ENCODE assay signal across 8 cellular contexts in the genomic region with DNA sequence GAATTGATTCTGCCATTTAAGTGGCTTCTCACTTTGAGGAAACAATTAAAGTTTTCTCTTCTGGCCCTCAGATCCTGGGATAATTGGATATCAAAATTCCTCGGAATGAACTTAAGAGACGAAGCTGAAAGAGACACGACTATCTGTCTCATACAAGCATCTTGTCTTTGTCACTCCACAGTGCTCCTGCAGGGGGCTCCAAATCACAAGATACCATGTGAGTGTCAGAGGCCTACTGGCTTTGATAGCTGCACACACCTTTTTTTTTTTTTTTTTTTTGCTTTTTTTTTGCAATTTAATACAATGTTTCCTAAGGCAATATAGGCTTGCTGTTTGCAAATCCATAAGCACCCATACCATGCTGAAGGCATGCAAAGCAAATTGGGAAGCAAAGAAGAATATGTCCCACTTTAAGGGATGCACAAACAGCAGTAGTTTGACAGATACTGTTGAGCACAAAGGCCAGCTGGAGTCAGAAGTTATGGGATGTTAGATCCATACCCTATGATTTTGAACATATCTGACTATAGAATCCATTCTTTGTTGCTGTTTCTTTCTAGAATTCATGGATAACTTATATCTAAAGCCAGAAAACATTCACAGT.
DNase-seq lines count a peak whose midpoint lies in the region; ATAC-seq and TF ChIP-seq lines count a peak whose summit lies in the region.

No MANE protein-coding gene starts in this region.

- ATAC-seq in GM23338: peak; percentile 75
- ATAC-seq in stimulated activated naive CD8-positive, alpha-beta T cell treated with anti-CD3 and anti-CD28 coated beads, Interleukin-15, Interleukin-2, amounts not matched to agents 100 U/mL and 50 U/mL, for 24 hours: no peak

- H4K20me1 ChIP-seq in GM23338 (replicated peaks; ENCODE audit: insufficient read depth): no peaks in the 10 kb centered on the region; the same call in 1 of the 2 replicates
- no peaks in the 10 kb centered on the region for H4K20me1 ChIP-seq in KMS-11 (ENCODE audit: insufficient read depth)

- H3K4me3 ChIP-seq in GM23338 (no peak overlapping the region), KMS-11 (IDR thresholded peaks at IDR 0.05; ENCODE audit: insufficient read depth, low read depth, low read length) (no peak overlapping the region), WI38 (ENCODE audit: low read depth, low read length) (no peak overlapping the region), iPS DF 6.9 (ENCODE audit: low read length) (no peak overlapping the region)

- H3K27ac ChIP-seq in GM23338 (ENCODE audit: low read depth): no peak overlapping the region
- H3K27ac ChIP-seq in KMS-11: no peak overlapping the region
- no peak overlapping the region for H3K27ac ChIP-seq in iPS DF 6.9 (ENCODE audit: low read length)

- H3K9me3 Mint-ChIP-seq in activated T-cell treated with anti-CD3 and anti-CD28 coated beads, Interleukin-2, amount 50 U/mL, for 24 hours: no peaks in the 10 kb centered on the region
- H3K9me3 Mint-ChIP-seq in GM23338: peaks cover 64% of the 10 kb centered on the region

- no peaks in the 10 kb centered on the region for H3K36me3 Mint-ChIP-seq in activated T-cell treated with anti-CD3 and anti-CD28 coated beads, Interleukin-2, amount 50 U/mL, for 24 hours (ENCODE audit: low read depth)
- H3K36me3 Mint-ChIP-seq in GM23338 (ENCODE audit: low read depth): peaks cover 2% of the 10 kb centered on the region; the same call in 1 of the 3 replicates

- H3K27ac Mint-ChIP-seq in activated T-cell treated with anti-CD3 and anti-CD28 coated beads, Interleukin-2, amount 50 U/mL, for 24 hours: no peak overlapping the region
- H3K27ac Mint-ChIP-seq in GM23338: no peak overlapping the region

- no peaks in the 10 kb centered on the region for H3F3A ChIP-seq in GM23338 (replicated peaks; ENCODE audit: low read depth)

- H3K27me3 Mint-ChIP-seq in activated T-cell treated with anti-CD3 and anti-CD28 coated beads, Interleukin-2, amount 50 U/mL, for 24 hours: no peaks in the 10 kb centered on the region
- peaks cover 3% of the 10 kb centered on the region for H3K27me3 Mint-ChIP-seq in GM23338 (ENCODE audit: insufficient read depth, low read depth, poor library complexity)

- H3K4me1 Mint-ChIP-seq in activated T-cell treated with anti-CD3 and anti-CD28 coated beads, Interleukin-2, amount 50 U/mL, for 24 hours (ENCODE audit: low read depth): no peaks in the 10 kb centered on the region
- H3K4me1 Mint-ChIP-seq in GM23338: no peaks in the 10 kb centered on the region

- peak; percentile 32 for DNase-seq in activated T-cell treated with anti-CD3 and anti-CD28 coated beads, Interleukin-2, amount 50 U/mL, for 24 hours
- no peak for DNase-seq in activated T-cell treated with anti-CD3 and anti-CD28 coated beads, Interleukin-2, amount 50 U/mL, for 1 hour
- DNase-seq in GM23338 (ENCODE audit: low spot score): peak; percentile 80
- peak; percentile 37 for DNase-seq in iPS DF 6.9 (ENCODE audit: low read depth, low spot score)
- DNase-seq in stimulated activated naive CD8-positive, alpha-beta T cell treated with anti-CD3 and anti-CD28 coated beads, Interleukin-15, Interleukin-2, amounts not matched to agents 100 U/mL and 50 U/mL, for 24 hours: peak; percentile 51
- no peak for DNase-seq in AG08395 (ENCODE audit: low spot score)

- H3K4me2 ChIP-seq in GM23338: no peak overlapping the region
- H3K4me2 ChIP-seq in KMS-11: no peak overlapping the region

- H3K9ac ChIP-seq in KMS-11: no peak overlapping the region

- no CpG with 5 or more reads among the region's 3 CpGs for WGBS in iPS DF 6.9 (ENCODE audit: insufficient coverage, insufficient read length)

- H3K27me3 ChIP-seq in GM23338 (ENCODE audit: insufficient read depth) (no peaks in the 10 kb centered on the region), KMS-11 (ENCODE audit: insufficient read depth, low read depth) (no peaks in the 10 kb centered on the region), iPS DF 6.9 (ENCODE audit: control insufficient read depth, insufficient read depth, low read length) (no peaks in the 10 kb centered on the region)

- H3K36me3 ChIP-seq in GM23338 (ENCODE audit: insufficient read depth) (no peaks in the 10 kb centered on the region), KMS-11 (ENCODE audit: insufficient read depth) (no peaks in the 10 kb centered on the region), iPS DF 6.9 (ENCODE audit: control insufficient read depth, insufficient read depth, low read length) (no peaks in the 10 kb centered on the region)

- no peak overlapping the region for H2AFZ ChIP-seq in GM23338
- H2AFZ ChIP-seq in KMS-11 (ENCODE audit: low read depth): no peak overlapping the region

- no peaks in the 10 kb centered on the region for H3K4me1 ChIP-seq in GM23338 (ENCODE audit: insufficient read depth)
- H3K4me1 ChIP-seq in KMS-11 (ENCODE audit: low read depth, poor library complexity, severe bottlenecking): no peaks in the 10 kb centered on the region
- no peaks in the 10 kb centered on the region for H3K4me1 ChIP-seq in iPS DF 6.9 (ENCODE audit: control insufficient read depth, insufficient read depth, low read length)

- no peaks in the 10 kb centered on the region for H3K9me3 ChIP-seq in iPS DF 6.9 (ENCODE audit: control insufficient read depth, insufficient read depth, low read length)

- H3K9me2 ChIP-seq in GM23338 (ENCODE audit: insufficient read depth): no peaks in the 10 kb centered on the region

- H3K4me3 Mint-ChIP-seq in activated T-cell treated with anti-CD3 and anti-CD28 coated beads, Interleukin-2, amount 50 U/mL, for 24 hours: no peak overlapping the region
- H3K4me3 Mint-ChIP-seq in GM23338: no peak overlapping the region

- TF ChIP-seq CTCF in GM23338 (conservative IDR thresholded peaks at IDR 0.05; ENCODE audit: low read depth in 2 of 2) (peak; percentile 72 to 76), KMS-11 (conservative IDR thresholded peaks at IDR 0.05; ENCODE audit: low read depth, low read length) (peak; percentile 81), WI38 (IDR thresholded peaks at IDR 0.05; ENCODE audit: low read depth, low read length) (0 out of 2 replicates have a peak, but pooled peaks have one; percentile 12)

- H3K79me2 ChIP-seq in GM23338 (replicated peaks; ENCODE audit: insufficient read depth) (no peaks in the 10 kb centered on the region), KMS-11 (ENCODE audit: insufficient read depth, low read depth) (no peaks in the 10 kb centered on the region)

TF ChIP-seq in GM23338, 12 proteins besides CTCF, POLR2A, EP300 and RAD21 (continues in another document):
- TF ChIP-seq, protein P1, sequence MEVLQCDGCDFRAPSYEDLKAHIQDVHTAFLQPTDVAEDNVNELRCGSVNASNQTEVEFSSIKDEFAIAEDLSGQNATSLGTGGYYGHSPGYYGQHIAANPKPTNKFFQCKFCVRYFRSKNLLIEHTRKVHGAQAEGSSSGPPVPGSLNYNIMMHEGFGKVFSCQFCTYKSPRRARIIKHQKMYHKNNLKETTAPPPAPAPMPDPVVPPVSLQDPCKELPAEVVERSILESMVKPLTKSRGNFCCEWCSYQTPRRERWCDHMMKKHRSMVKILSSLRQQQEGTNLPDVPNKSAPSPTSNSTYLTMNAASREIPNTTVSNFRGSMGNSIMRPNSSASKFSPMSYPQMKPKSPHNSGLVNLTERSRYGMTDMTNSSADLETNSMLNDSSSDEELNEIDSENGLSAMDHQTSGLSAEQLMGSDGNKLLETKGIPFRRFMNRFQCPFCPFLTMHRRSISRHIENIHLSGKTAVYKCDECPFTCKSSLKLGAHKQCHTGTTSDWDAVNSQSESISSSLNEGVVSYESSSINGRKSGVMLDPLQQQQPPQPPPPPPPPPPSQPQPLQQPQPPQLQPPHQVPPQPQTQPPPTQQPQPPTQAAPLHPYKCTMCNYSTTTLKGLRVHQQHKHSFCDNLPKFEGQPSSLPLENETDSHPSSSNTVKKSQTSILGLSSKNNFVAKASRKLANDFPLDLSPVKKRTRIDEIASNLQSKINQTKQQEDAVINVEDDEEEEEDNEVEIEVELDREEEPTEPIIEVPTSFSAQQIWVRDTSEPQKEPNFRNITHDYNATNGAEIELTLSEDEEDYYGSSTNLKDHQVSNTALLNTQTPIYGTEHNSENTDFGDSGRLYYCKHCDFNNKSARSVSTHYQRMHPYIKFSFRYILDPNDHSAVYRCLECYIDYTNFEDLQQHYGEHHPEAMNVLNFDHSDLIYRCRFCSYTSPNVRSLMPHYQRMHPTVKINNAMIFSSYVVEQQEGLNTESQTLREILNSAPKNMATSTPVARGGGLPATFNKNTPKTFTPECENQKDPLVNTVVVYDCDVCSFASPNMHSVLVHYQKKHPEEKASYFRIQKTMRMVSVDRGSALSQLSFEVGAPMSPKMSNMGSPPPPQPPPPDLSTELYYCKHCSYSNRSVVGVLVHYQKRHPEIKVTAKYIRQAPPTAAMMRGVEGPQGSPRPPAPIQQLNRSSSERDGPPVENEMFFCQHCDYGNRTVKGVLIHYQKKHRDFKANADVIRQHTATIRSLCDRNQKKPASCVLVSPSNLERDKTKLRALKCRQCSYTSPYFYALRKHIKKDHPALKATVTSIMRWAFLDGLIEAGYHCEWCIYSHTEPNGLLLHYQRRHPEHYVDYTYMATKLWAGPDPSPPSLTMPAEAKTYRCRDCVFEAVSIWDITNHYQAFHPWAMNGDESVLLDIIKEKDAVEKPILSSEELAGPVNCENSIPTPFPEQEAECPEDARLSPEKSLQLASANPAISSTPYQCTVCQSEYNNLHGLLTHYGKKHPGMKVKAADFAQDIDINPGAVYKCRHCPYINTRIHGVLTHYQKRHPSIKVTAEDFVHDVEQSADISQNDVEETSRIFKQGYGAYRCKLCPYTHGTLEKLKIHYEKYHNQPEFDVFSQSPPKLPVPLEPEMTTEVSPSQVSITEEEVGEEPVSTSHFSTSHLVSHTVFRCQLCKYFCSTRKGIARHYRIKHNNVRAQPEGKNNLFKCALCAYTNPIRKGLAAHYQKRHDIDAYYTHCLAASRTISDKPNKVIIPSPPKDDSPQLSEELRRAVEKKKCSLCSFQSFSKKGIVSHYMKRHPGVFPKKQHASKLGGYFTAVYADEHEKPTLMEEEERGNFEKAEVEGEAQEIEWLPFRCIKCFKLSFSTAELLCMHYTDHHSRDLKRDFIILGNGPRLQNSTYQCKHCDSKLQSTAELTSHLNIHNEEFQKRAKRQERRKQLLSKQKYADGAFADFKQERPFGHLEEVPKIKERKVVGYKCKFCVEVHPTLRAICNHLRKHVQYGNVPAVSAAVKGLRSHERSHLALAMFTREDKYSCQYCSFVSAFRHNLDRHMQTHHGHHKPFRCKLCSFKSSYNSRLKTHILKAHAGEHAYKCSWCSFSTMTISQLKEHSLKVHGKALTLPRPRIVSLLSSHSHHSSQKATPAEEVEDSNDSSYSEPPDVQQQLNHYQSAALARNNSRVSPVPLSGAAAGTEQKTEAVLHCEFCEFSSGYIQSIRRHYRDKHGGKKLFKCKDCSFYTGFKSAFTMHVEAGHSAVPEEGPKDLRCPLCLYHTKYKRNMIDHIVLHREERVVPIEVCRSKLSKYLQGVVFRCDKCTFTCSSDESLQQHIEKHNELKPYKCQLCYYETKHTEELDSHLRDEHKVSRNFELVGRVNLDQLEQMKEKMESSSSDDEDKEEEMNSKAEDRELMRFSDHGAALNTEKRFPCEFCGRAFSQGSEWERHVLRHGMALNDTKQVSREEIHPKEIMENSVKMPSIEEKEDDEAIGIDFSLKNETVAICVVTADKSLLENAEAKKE (CRISPR knock-in tag; IDR thresholded peaks at IDR 0.05): no peak
- TF ChIP-seq NANOG (IDR thresholded peaks at IDR 0.05; ENCODE audit: borderline replicate concordance): no peak
- TF ChIP-seq CREB1 (CRISPR knock-in tag; IDR thresholded peaks at IDR 0.05; ENCODE audit: low read depth): no peak

Comparison
In these comparisons a context has a peak if more than half of its experiments do, and no peak if none do; other contexts are left out.
1. DNase-seq: peak in activated T-cell treated with anti-CD3 and anti-CD28 coated beads, Interleukin-2, amount 50 U/mL, for 24 hours (single experiment), GM23338 (single experiment), iPS DF 6.9 (single experiment) and stimulated activated naive CD8-positive, alpha-beta T cell treated with anti-CD3 and anti-CD28 coated beads, Interleukin-15, Interleukin-2, amounts not matched to agents 100 U/mL and 50 U/mL, for 24 hours (single experiment); none in activated T-cell treated with anti-CD3 and anti-CD28 coated beads, Interleukin-2, amount 50 U/mL, for 1 hour (single experiment) and AG08395 (single experiment).
2. CTCF ChIP-seq: peak in every context shown above with its lines; median percentile 81 in KMS-11; 74 in GM23338; 12 in WI38.